Comparison of ENCODE assay signal across 9 cellular contexts in genomic region chr16:70691223-70692129, GRCh38. TPM values are rescaled to one million over a fixed set of nuclear protein-coding genes. Genes with fewer than 3 reads are reported as not detected.
DNase-seq lines count a peak whose midpoint lies in the region; ATAC-seq and TF ChIP-seq lines count a peak whose summit lies in the region.
"Had no signal": no experiment of that assay in that cellular context is flagged by ENCODE, and none has a peak within 500 bp of the region (broad histone marks: within the 10 kb centered on the region; RNA-seq: fewer than 3 reads in every experiment).

No MANE protein-coding gene starts in this region.

- no peak overlapping the region for H3K4me2 ChIP-seq in fibroblast of lung (ENCODE audit: extremely low read depth, insufficient read depth, low read length)
- H3K4me2 ChIP-seq in MM.1S (ENCODE audit: low read depth, low read length) = no peak overlapping the region

- H3K9me2 ChIP-seq in MM.1S (replicated peaks; ENCODE audit: insufficient read depth, low read length) = no peaks in the 10 kb centered on the region

- H3K4me1 Mint-ChIP-seq in neural crest cell = peaks cover 48% of the 10 kb centered on the region

- no peaks in the 10 kb centered on the region for H3K36me3 Mint-ChIP-seq in neural crest cell (ENCODE audit: low read depth)

- H3K36me3 ChIP-seq in Peyer's patch (no peaks in the 10 kb centered on the region), fibroblast of lung (ENCODE audit: control insufficient read depth, insufficient read depth, low read length) (no peaks in the 10 kb centered on the region), MM.1S (replicated peaks; ENCODE audit: insufficient read depth, low read length) (no peaks in the 10 kb centered on the region)

- TF ChIP-seq CTCF in Peyer's patch (IDR thresholded peaks at IDR 0.05) = no peak
- TF ChIP-seq CTCF in fibroblast of lung (conservative IDR thresholded peaks at IDR 0.05 in 1 of 2, IDR thresholded peaks at IDR 0.05 in 1 of 2; ENCODE audit: low read depth in 1 of 2, low read length in 2 of 2) = no peak
- no peak for TF ChIP-seq CTCF in neural crest cell (conservative IDR thresholded peaks at IDR 0.05)
- no peak for TF ChIP-seq CTCF in MM.1S (IDR thresholded peaks at IDR 0.05; ENCODE audit: low read length)

- H3K79me2 ChIP-seq in fibroblast of lung (ENCODE audit: control insufficient read depth, insufficient read depth, low read length) (peaks cover 1% of the 10 kb centered on the region), MM.1S (ENCODE audit: low read length) (no peaks in the 10 kb centered on the region)

- H2AFZ ChIP-seq in fibroblast of lung (ENCODE audit: low read length) = no peak overlapping the region
- H2AFZ ChIP-seq in MM.1S (ENCODE audit: low read length) = no peak overlapping the region

- no peaks in the 10 kb centered on the region for H3K9me3 ChIP-seq in Peyer's patch
- no peaks in the 10 kb centered on the region for H3K9me3 ChIP-seq in fibroblast of lung (ENCODE audit: control insufficient read depth, insufficient read depth, low read depth, low read length)
- no peaks in the 10 kb centered on the region for H3K9me3 ChIP-seq in MM.1S (replicated peaks; ENCODE audit: insufficient read depth, low read length)

- no peak for ATAC-seq in HG03521 (IDR thresholded peaks at IDR 0.05; ENCODE audit: unreplicated experiment)

- H3K4me3 ChIP-seq in Peyer's patch = no peak overlapping the region
- no peak overlapping the region for H3K4me3 ChIP-seq in fibroblast of lung (replicated peaks in 1 of 4; ENCODE audit: control extremely low read depth in 1 of 4, insufficient read depth in 1 of 4, low read depth in 3 of 4, low read length in 4 of 4)
- H3K4me3 ChIP-seq in MM.1S (ENCODE audit: low read length) = no peak overlapping the region

- no peaks in the 10 kb centered on the region for H3K27me3 ChIP-seq in Peyer's patch
- H3K27me3 ChIP-seq in fibroblast of lung (ENCODE audit: control insufficient read depth, insufficient read depth, low read length) = no peaks in the 10 kb centered on the region
- H3K27me3 ChIP-seq in MM.1S (replicated peaks; ENCODE audit: insufficient read depth, low read length) = no peaks in the 10 kb centered on the region

- H3K27me3 Mint-ChIP-seq in neural crest cell (ENCODE audit: low read depth) = peaks cover 3% of the 10 kb centered on the region

- H3K4me3 Mint-ChIP-seq in neural crest cell = peak overlapping the region; percentile 78

- H3K27ac Mint-ChIP-seq in neural crest cell (ENCODE audit: unreplicated experiment) = peak overlapping the region; percentile 71

- DNase-seq in ACHN (peak; percentile 51), Peyer's patch (peak in 2 of 3 donors; percentile 33 to 80), fibroblast of lung (ENCODE audit: low read depth in 2 of 2) (peak; percentile 97 to 100), neural crest cell (ENCODE audit: low read depth, low spot score) (peak; percentile 51), NCI-H146 treated with DMSO at 0.1 percent for 48 hours (lab: John Stamatoyannopoulos, UW; ENCODE audit: unreplicated experiment) (no peak), COR-L47 (lab: John Stamatoyannopoulos, UW) (no peak), MM.1S (no peak)
- DNase-seq: DND-41 had no signal

- no peaks in the 10 kb centered on the region for H3K9me3 Mint-ChIP-seq in neural crest cell

- H4K20me1 ChIP-seq in fibroblast of lung (ENCODE audit: control insufficient read depth, extremely low read depth, insufficient read depth, low read length) (no peaks in the 10 kb centered on the region), MM.1S (ENCODE audit: insufficient read depth, low read length) (no peaks in the 10 kb centered on the region)

- in situ Hi-C loops in ACHN (cut with HindIII; ENCODE audit: low pct_ligation_motif_present, low pct_unique_long_range_greater_than_20kb, low sequenced_read_pairs) = no loop called here

- no peak for TF ChIP-seq POLR2A in Peyer's patch (IDR thresholded peaks at IDR 0.05)

- H3K9ac ChIP-seq in fibroblast of lung (ENCODE audit: insufficient read depth, low read length) (peak overlapping the region; percentile 85), MM.1S (ENCODE audit: low read length) (no peak overlapping the region)

- H3K4me1 ChIP-seq in Peyer's patch (peaks cover 0 to 96% (median 2%) of the 10 kb centered on the region in 4 donors), fibroblast of lung (ENCODE audit: control insufficient read depth, extremely low read depth, insufficient read depth, low read length) (peaks cover 74% of the 10 kb centered on the region), MM.1S (ENCODE audit: low read length) (no peaks in the 10 kb centered on the region)

- peaks cover 3% of the 10 kb centered on the region; the same call in 1 of the 2 replicates for H3F3A ChIP-seq in MM.1S (ENCODE audit: insufficient read depth, low read length)

- H3K27ac ChIP-seq in Peyer's patch (peak overlapping the region; percentile 66 to 93 (median 82)), fibroblast of lung (ENCODE audit: insufficient read depth, low read length) (peak overlapping the region; percentile 98), MM.1S (ENCODE audit: low read length) (no peak overlapping the region)

RNA-seq across cellular contexts. Expression of gene MTSS2, which starts 5.6 kb away (rescaled TPM):
- total RNA-seq in Peyer's patch (100 to 1,000 TPM in 1 of 4 donors, 10 to 100 TPM in 3; 12.1 to 115 (median 30.4) TPM), fibroblast of lung (81.7 and 126 TPM in 2 replicates), neural crest cell (93.3 and 95.0 TPM in 2 replicates)
- 90.4 and 131 TPM in 2 replicates for polyA plus RNA-seq in fibroblast of lung
- 128 and 258 TPM in 2 replicates for polyA plus RNA-seq in fibroblast of lung (2012)
- polyA minus RNA-seq in fibroblast of lung (ENCODE audit: low replicate concordance) = 86.5 and 259 TPM in 2 replicates

RNA-seq across cellular contexts. Expression of gene IL34, which starts 45.1 kb away (rescaled TPM):
- total RNA-seq in Peyer's patch (10 to 100 TPM in 1 of 4 donors, 1 to 10 TPM in 3; 1.6 to 23.1 (median 2.6) TPM), fibroblast of lung (5.1 and 5.4 TPM in 2 replicates), neural crest cell (0.16 and 0.47 TPM in 2 replicates)
- 0.45 and 0.70 TPM in 2 replicates for polyA plus RNA-seq in fibroblast of lung
- 0.81 and 1.0 TPM in 2 replicates for polyA plus RNA-seq in fibroblast of lung (2012)
- 0.94 and 2.4 TPM in 2 replicates for polyA minus RNA-seq in fibroblast of lung (ENCODE audit: low replicate concordance)

Comparison
In these comparisons a context has a peak if more than half of its experiments do, and no peak if none do; other contexts are left out.
1. DNase-seq: peak in ACHN (single experiment), Peyer's patch (2 of 3), fibroblast of lung (2 of 2) and neural crest cell (single experiment); none in NCI-H146 treated with DMSO at 0.1 percent for 48 hours (single experiment), COR-L47 (single experiment) and MM.1S (single experiment).